Comparison of ENCODE assay signal across 18 cellular contexts in genomic region chr15:99983171-99983891, GRCh38.
A peak's percentile ranks its signal among the peaks of the same experiment; 100 is the strongest.
DNase-seq lines count a peak whose midpoint lies in the region; ATAC-seq and TF ChIP-seq lines count a peak whose summit lies in the region.
"Had no signal": no experiment of that assay in that cellular context is flagged by ENCODE, and none has a peak within 500 bp of the region (broad histone marks: within the 10 kb centered on the region; RNA-seq: fewer than 3 reads in every experiment).

No MANE protein-coding gene starts in this region.

- peaks cover 15% of the 10 kb centered on the region for H3F3A ChIP-seq in GM23338 (replicated peaks; ENCODE audit: low read depth)
- H3F3A ChIP-seq in PC-3 (ENCODE audit: low read length, unreplicated experiment), result no peaks in the 10 kb centered on the region

- intact Hi-C loops in PC-3 (cut with micrococcal nuclease), result no loop called here

- peaks cover 9% of the 10 kb centered on the region; the same call in 2 of the 3 replicates for H3K36me3 Mint-ChIP-seq in GM23338 (ENCODE audit: low read depth)

- H3K4me3 ChIP-seq in GM23338, result peak overlapping the region; percentile 36
- no peak overlapping the region for H3K4me3 ChIP-seq in PC-3 (ENCODE audit: low read length)
- H3K4me3 ChIP-seq in iPS-15b (ENCODE audit: low read depth, low read length), result peak overlapping the region; percentile 11
- no peak overlapping the region for H3K4me3 ChIP-seq in parathyroid adenoma (ENCODE audit: low read depth, low read length)
- H3K4me3 ChIP-seq: skin epidermis had no signal

- peak overlapping the region; percentile 74 for H3K4me2 ChIP-seq in GM23338
- H3K4me2 ChIP-seq in PC-3 (ENCODE audit: low read length), result no peak overlapping the region
- H3K4me2 ChIP-seq in parathyroid adenoma (ENCODE audit: low read length), result no peak overlapping the region
- H3K4me2 ChIP-seq: KMS-11 had no signal

- H3K36me3 ChIP-seq in GM23338 (ENCODE audit: insufficient read depth) (no peaks in the 10 kb centered on the region), PC-3 (ENCODE audit: low read depth, low read length) (no peaks in the 10 kb centered on the region), iPS-15b (ENCODE audit: control insufficient read depth, insufficient read depth, low read length) (no peaks in the 10 kb centered on the region), parathyroid adenoma (ENCODE audit: control insufficient read depth, insufficient read depth, low read length) (no peaks in the 10 kb centered on the region)

- peaks cover 28% of the 10 kb centered on the region for H3K4me1 ChIP-seq in GM23338 (ENCODE audit: insufficient read depth)
- H3K4me1 ChIP-seq in PC-3 (ENCODE audit: insufficient read depth, low read length), result peaks cover 7% of the 10 kb centered on the region; the same call in 1 of the 2 replicates
- peaks cover 10% of the 10 kb centered on the region for H3K4me1 ChIP-seq in iPS-15b (ENCODE audit: control insufficient read depth, insufficient read depth, low read length)
- H3K4me1 ChIP-seq in parathyroid adenoma, result no peaks in the 10 kb centered on the region

- peaks cover 12% of the 10 kb centered on the region for H3K27me3 Mint-ChIP-seq in GM23338 (ENCODE audit: insufficient read depth, low read depth, poor library complexity)
- H3K27me3 Mint-ChIP-seq: activated naive CD8-positive, alpha-beta T cell treated with anti-CD3 and anti-CD28 coated beads for 36 hours had no signal

- H3K9ac ChIP-seq in PC-3 (ENCODE audit: low read length), result no peak overlapping the region
- peak overlapping the region; percentile 14 for H3K9ac ChIP-seq in iPS-15b (ENCODE audit: low read depth, low read length)
- H3K9ac ChIP-seq in parathyroid adenoma, result no peak overlapping the region
- H3K9ac ChIP-seq: KMS-11 had no signal

- H3K9me3 ChIP-seq in PC-3 (ENCODE audit: low read length) (no peaks in the 10 kb centered on the region), iPS-15b (ENCODE audit: control insufficient read depth, insufficient read depth, low read length) (no peaks in the 10 kb centered on the region), parathyroid adenoma (ENCODE audit: control insufficient read depth, low read length) (no peaks in the 10 kb centered on the region)

- BruUV-seq in PC-3 (replicated peaks; lab: Mats Ljungman, UMichigan), result no TSS peak

- POLR2A ChIA-PET in PC-3 (lab: Charles Lee; ENCODE audit: unreplicated experiment), result interaction anchor here (0.5 to 0.6 kb wide), 2 partner anchors 20 to 25 kb away, joined by 3 read pairs; no protein-coding TSS in a partner anchor

- H3K27ac ChIP-seq in GM23338 (ENCODE audit: low read depth), result peak overlapping the region; percentile 99
- no peak overlapping the region for H3K27ac ChIP-seq in PC-3 (ENCODE audit: low read length)
- no peak overlapping the region for H3K27ac ChIP-seq in parathyroid adenoma
- H3K27ac ChIP-seq: KMS-11 had no signal

- peak; percentile 84 for DNase-seq in GM23338 (ENCODE audit: low spot score)
- no peak for DNase-seq in PC-3
- no peak for DNase-seq in cortex of kidney (lab: John Stamatoyannopoulos, UW)
- no peak for DNase-seq in NOMO-1 treated with dmso at 0.1 percent for 144 hours (lab: John Stamatoyannopoulos, UW; ENCODE audit: unreplicated experiment)
- DNase-seq in DMS 273 (lab: John Stamatoyannopoulos, UW; ENCODE audit: unreplicated experiment), result no peak
- DNase-seq in D341Med (ENCODE audit: low spot score), result no peak
- DNase-seq: activated CD4-positive, alpha-beta T cell treated with anti-CD3 and anti-CD28 coated beads for 1 hour; activated naive CD8-positive, alpha-beta T cell treated with anti-CD3 and anti-CD28 coated beads for 36 hours; central memory CD4-positive, alpha-beta T cell; left ventricle myocardium superior; NCI-H1417 treated with DMSO at 0.1 percent for 48 hours; NCI-H526; stimulated activated naive CD4-positive, alpha-beta T cell treated with Interleukin-2 at 50 U/mL for 16 hours; T-helper 17 cell had no signal

- peak; percentile 76 for ATAC-seq in GM23338
- ATAC-seq in PC-3, result peak; percentile 64
- ATAC-seq: left ventricle myocardium superior, T-helper 17 cell had no signal

- H4K20me1 ChIP-seq in GM23338 (replicated peaks; ENCODE audit: insufficient read depth), result no peaks in the 10 kb centered on the region
- H4K20me1 ChIP-seq in PC-3 (ENCODE audit: low read length), result no peaks in the 10 kb centered on the region

- H3K27me3 ChIP-seq in GM23338 (ENCODE audit: insufficient read depth), result no peaks in the 10 kb centered on the region
- no peaks in the 10 kb centered on the region for H3K27me3 ChIP-seq in PC-3 (ENCODE audit: low read length)
- no peaks in the 10 kb centered on the region for H3K27me3 ChIP-seq in iPS-15b (ENCODE audit: control insufficient read depth, insufficient read depth, low read length)
- H3K27me3 ChIP-seq in parathyroid adenoma (ENCODE audit: control insufficient read depth, insufficient read depth, low read length), result no peaks in the 10 kb centered on the region

- H3K79me2 ChIP-seq in GM23338 (replicated peaks; ENCODE audit: insufficient read depth) (no peaks in the 10 kb centered on the region), PC-3 (ENCODE audit: low read length) (no peaks in the 10 kb centered on the region), parathyroid adenoma (no peaks in the 10 kb centered on the region)

- peak overlapping the region; percentile 65; the same call in 1 of the 2 replicates for H3K27ac Mint-ChIP-seq in GM23338
- H3K27ac Mint-ChIP-seq: activated naive CD8-positive, alpha-beta T cell treated with anti-CD3 and anti-CD28 coated beads for 36 hours; T-helper 17 cell had no signal

- H2AFZ ChIP-seq in GM23338 (peak overlapping the region; percentile 74), PC-3 (ENCODE audit: low read length) (no peak overlapping the region), parathyroid adenoma (peak overlapping the region; percentile 5)

- H3K4me3 Mint-ChIP-seq in GM23338, result peak overlapping the region; percentile 56
- H3K4me3 Mint-ChIP-seq: activated naive CD8-positive, alpha-beta T cell treated with anti-CD3 and anti-CD28 coated beads for 36 hours; T-helper 17 cell had no signal

- no peak for TF ChIP-seq CTCF in GM23338 (conservative IDR thresholded peaks at IDR 0.05; ENCODE audit: low read depth in 2 of 2)
- no peak for TF ChIP-seq CTCF in PC-3 (conservative IDR thresholded peaks at IDR 0.05; ENCODE audit: low read depth, low read length)
- TF ChIP-seq CTCF in parathyroid adenoma (IDR thresholded peaks at IDR 0.05), result no peak

- CTCF ChIA-PET in PC-3 (lab: Charles Lee), result interaction anchor here (0.8 kb wide), 1 partner anchor 60 kb away, joined by 3 read pairs; no protein-coding TSS in a partner anchor

- peaks cover 9% of the 10 kb centered on the region for H3K9me3 Mint-ChIP-seq in GM23338
- H3K9me3 Mint-ChIP-seq: activated naive CD8-positive, alpha-beta T cell treated with anti-CD3 and anti-CD28 coated beads for 36 hours had no signal

- H3K4me1 Mint-ChIP-seq in GM23338, result peaks cover 48% of the 10 kb centered on the region
- H3K4me1 Mint-ChIP-seq: T-helper 17 cell had no signal

- H3K9me2 ChIP-seq in GM23338 (ENCODE audit: insufficient read depth), result no peaks in the 10 kb centered on the region
- no peaks in the 10 kb centered on the region for H3K9me2 ChIP-seq in PC-3 (replicated peaks; ENCODE audit: low read length)

TF ChIP-seq in GM23338, 12 proteins besides CTCF, POLR2A, EP300 and RAD21 (continues in another document):
- TF ChIP-seq STAT1 (IDR thresholded peaks at IDR 0.05; ENCODE audit: unreplicated experiment), result no peak
- TF ChIP-seq EZH2phosphoT487 (IDR thresholded peaks at IDR 0.05; ENCODE audit: unreplicated experiment), result no peak
- TF ChIP-seq CREB1 (CRISPR knock-in tag; IDR thresholded peaks at IDR 0.05; ENCODE audit: low read depth), result no peak

Comparison
In these comparisons a context has a peak if more than half of its experiments do, and no peak if none do; other contexts are left out.
1. H3K4me3 ChIP-seq: peak in GM23338 (single experiment) and iPS-15b (single experiment); none in PC-3 (single experiment) and parathyroid adenoma (single experiment).